ENCODE assay signal across 22 cellular contexts in genomic region chr22:32538516-32538915, GRCh38.
"Had no signal": no experiment of that assay in that cellular context is flagged by ENCODE, and none has a peak within 500 bp of the region (broad histone marks: within the 10 kb centered on the region; RNA-seq: fewer than 3 reads in every experiment).

No MANE protein-coding gene starts in this region.

- H3K4me1 ChIP-seq: adrenal gland, breast epithelium had no signal

- H3K36me3 ChIP-seq: adrenal gland, breast epithelium had no signal

- DNase-seq: activated CD4-positive, alpha-beta T cell treated with anti-CD3 and anti-CD28 coated beads for 48 hours; activated CD4-positive, alpha-beta T cell treated with anti-CD3 and anti-CD28 coated beads, Interleukin-2, amount 50 U/mL, for 4 hours; activated CD4-positive, CD25-positive, alpha-beta regulatory T cell treated with anti-CD3 and anti-CD28 coated beads, Interleukin-2, amount 50 U/mL, for 72 hours; activated CD8-positive, alpha-beta memory T cell treated with anti-CD3 and anti-CD28 coated beads, Interleukin-2, amount 50 U/mL, for 48 hours; activated CD8-positive, alpha-beta T cell treated with anti-CD3 and anti-CD28 coated beads, Interleukin-2, amount 10 ng/mL, durations not matched to agents 7 days and 5 days; activated naive CD4-positive, alpha-beta T cell treated with anti-CD3 and anti-CD28 coated beads, Interleukin-2, amount 50 U/mL, for 16 hours; activated naive CD8-positive, alpha-beta T cell treated with anti-CD3 and anti-CD28 coated beads, Interleukin-2, amount 10 ng/mL, durations not matched to agents 7 days and 5 days; activated T-cell treated with anti-CD3 and anti-CD28 coated beads, Interleukin-2, amount 50 U/mL, for 1 hour; adrenal gland; anterior cingulate cortex; Karpas-422; MM.1S; NCI-H1105 treated with DMSO at 0.1 percent for 48 hours; NCI-H1436 treated with DMSO at 0.1 percent for 48 hours; NCI-H187; NCI-H2081 treated with DMSO at 0.1 percent for 48 hours; NCI-H446; NCI-H524; SHP77 treated with DMSO at 0.1 percent for 48 hours; T-helper 9 cell had no signal

- H3K9me3 ChIP-seq: adrenal gland, breast epithelium had no signal

- H3K4me3 ChIP-seq: adrenal gland, breast epithelium had no signal

- ATAC-seq: activated CD8-positive, alpha-beta T cell treated with anti-CD3 and anti-CD28 coated beads, Interleukin-2, amount 10 ng/mL, durations not matched to agents 7 days and 5 days; WTC11 had no signal

- H3K27me3 ChIP-seq: adrenal gland, breast epithelium had no signal
